ENCODE assay signal across 1 cellular context in genomic region chr19:10403137-10404021, GRCh38.
TF ChIP-seq lines count a peak whose summit lies in the region.

Gene CDC37 (minus strand): TSS chr19:10403542. CDS start chr19:10403479, 63 bp downstream.

TF ChIP-seq in GM12878, 131 proteins besides CTCF, POLR2A, EP300 and RAD21 (continued from another document):
- peak; percentile 71; the same call in 1 of the 2 replicates for TF ChIP-seq ELK1 (IDR thresholded peaks at IDR 0.05; ENCODE audit: low read depth, low read length)
- TF ChIP-seq YBX1 (IDR thresholded peaks at IDR 0.05): no peak
- no peak for TF ChIP-seq JUNB (IDR thresholded peaks at IDR 0.05)
- TF ChIP-seq PRDM15 (CRISPR knock-in tag; IDR thresholded peaks at IDR 0.05): no peak
- TF ChIP-seq ETV6 (conservative IDR thresholded peaks at IDR 0.05 in 1 of 2, IDR thresholded peaks at IDR 0.05 in 1 of 2; ENCODE audit: borderline replicate concordance in 1 of 2, low read depth in 1 of 2): no peak
- peak; percentile 92 for TF ChIP-seq BMI1 (IDR thresholded peaks at IDR 0.05; ENCODE audit: borderline replicate concordance)
- TF ChIP-seq TAF1 (IDR thresholded peaks at IDR 0.05; ENCODE audit: borderline replicate concordance, low read depth, low read length): peak; percentile 84
- TF ChIP-seq RELA (IDR thresholded peaks at IDR 0.05; ENCODE audit: borderline replicate concordance, partially characterized antibody): peak; percentile 54
- TF ChIP-seq RFX5 (IDR thresholded peaks at IDR 0.05; ENCODE audit: low read depth, low read length): peak; percentile 66; the same call in 1 of the 2 replicates
- no peak for TF ChIP-seq PAX8 (IDR thresholded peaks at IDR 0.05)
- TF ChIP-seq MEF2A (IDR thresholded peaks at IDR 0.05; ENCODE audit: insufficient read depth, low read depth, low read length): no peak
- TF ChIP-seq RBBP5 (conservative IDR thresholded peaks at IDR 0.05): no peak
- TF ChIP-seq CREM (IDR thresholded peaks at IDR 0.05; ENCODE audit: low read depth): peak; percentile 95
- peak; percentile 92 for TF ChIP-seq ZBTB40 (IDR thresholded peaks at IDR 0.05; ENCODE audit: borderline replicate concordance)
- TF ChIP-seq SIN3A (IDR thresholded peaks at IDR 0.05; ENCODE audit: low read depth, low read length): peak; percentile 96
- no peak for TF ChIP-seq SUZ12 (IDR thresholded peaks at IDR 0.05; ENCODE audit: unreplicated experiment)
- TF ChIP-seq NBN (IDR thresholded peaks at IDR 0.05): peak; percentile 99
